ENCODE assay signal across 8 cellular contexts in genomic region chr6:29965873-29966601, GRCh38. TPM values are rescaled to one million over a fixed set of nuclear protein-coding genes. Genes with fewer than 3 reads are reported as not detected.
DNase-seq lines count a peak whose midpoint lies in the region; ATAC-seq, FAIRE-seq and TF ChIP-seq lines count a peak whose summit lies in the region.

No MANE protein-coding gene starts in this region.

- H3K27ac Mint-ChIP-seq in T-helper 1 cell treated with Interleukin-12 subunit alpha and Interleukin-12 subunit beta and Interleukin-4 antibody, amounts not matched to agents 30 μg/mL and 1 μg/mL, for 36 hours, result peak overlapping the region; percentile 95

- no peaks in the 10 kb centered on the region for H3K27me3 Mint-ChIP-seq in T-helper 1 cell treated with Interleukin-12 subunit alpha and Interleukin-12 subunit beta and Interleukin-4 antibody, amounts not matched to agents 30 μg/mL and 1 μg/mL, for 36 hours (ENCODE audit: low read depth)

- H3K4me3 ChIP-seq in A549 (peak overlapping the region; percentile 74), choroid plexus epithelial cell (ENCODE audit: low read depth, low read length) (peak overlapping the region; percentile 35)

- POLR2A ChIA-PET in A549 (lab: Yijun Ruan, JAX), result interaction anchor here (0.7 to 2.4 kb wide), 4 partner anchors 11 to 94 kb away, joined by 3 to 15 read pairs (median 4); no protein-coding TSS in a partner anchor

- peaks cover 30% of the 10 kb centered on the region for H3K4me1 ChIP-seq in A549

- TF ChIP-seq CTCF in A549 (IDR thresholded peaks at IDR 0.05), result no peak
- no peak for TF ChIP-seq CTCF in choroid plexus epithelial cell (conservative IDR thresholded peaks at IDR 0.05; ENCODE audit: low read depth, low read length)

- WGBS in A549 (ENCODE audit: missing lambda C conversion rate), result 6% methylated on average over 6 of the region's 8 CpGs

- TF ChIP-seq RAD21 in A549 (conservative IDR thresholded peaks at IDR 0.05 in 1 of 2, IDR thresholded peaks at IDR 0.05 in 1 of 2), result no peak

- H3K27ac ChIP-seq in A549, result peak overlapping the region; percentile 94 to 98

- TF ChIP-seq EP300 in A549 (IDR thresholded peaks at IDR 0.05), result no peak

- CTCF ChIA-PET in A549 (lab: Yijun Ruan, JAX), result interaction anchor here (0.6 to 1.6 kb wide), 3 partner anchors 9 to 117 kb away, joined by 3 to 7 read pairs (median 6); no protein-coding TSS in a partner anchor

- FAIRE-seq in A549 (lab: Jason Lieb, UNC) (no peak), GM12892 (lab: Jason Lieb, UNC) (peak; percentile 27)

- peak overlapping the region; percentile 100 for H3K4me2 ChIP-seq in A549

- DNase-seq in A549 (ENCODE audit: low read depth in 1 of 2, low spot score in 1 of 2) (peak; percentile 31 to 78), GM12892 (ENCODE audit: insufficient read length) (no peak), NCI-H1417 (lab: John Stamatoyannopoulos, UW) (peak; percentile 70 to 97 (median 85)), choroid plexus epithelial cell (ENCODE audit: low read depth) (peak; percentile 48), kidney tubule cell (ENCODE audit: low spot score) (peak; percentile 94), NCI-H1048 (lab: John Stamatoyannopoulos, UW) (no peak)
- DNase-seq in stimulated activated CD4-positive, alpha-beta T cell treated with anti-CD3 and anti-CD28 coated beads, Interleukin-4, amount 100 ng/mL, for 1 hour, result peak; percentile 34

- no peaks in the 10 kb centered on the region for H3K9me3 ChIP-seq in A549

- no peaks in the 10 kb centered on the region for H3K9me3 Mint-ChIP-seq in T-helper 1 cell treated with Interleukin-12 subunit alpha and Interleukin-12 subunit beta and Interleukin-4 antibody, amounts not matched to agents 30 μg/mL and 1 μg/mL, for 36 hours

- peaks cover 37% of the 10 kb centered on the region for H3K4me1 Mint-ChIP-seq in T-helper 1 cell treated with Interleukin-12 subunit alpha and Interleukin-12 subunit beta and Interleukin-4 antibody, amounts not matched to agents 30 μg/mL and 1 μg/mL, for 36 hours (ENCODE audit: low read depth)

- peaks cover 14% of the 10 kb centered on the region for H3K36me3 Mint-ChIP-seq in T-helper 1 cell treated with Interleukin-12 subunit alpha and Interleukin-12 subunit beta and Interleukin-4 antibody, amounts not matched to agents 30 μg/mL and 1 μg/mL, for 36 hours (ENCODE audit: low read depth)

- no peak for TF ChIP-seq POLR2A in A549 (IDR thresholded peaks at IDR 0.05; ENCODE audit: low read length)
- TF ChIP-seq POLR2A in GM12892 (IDR thresholded peaks at IDR 0.05; ENCODE audit: low read depth, low read length), result 0 out of 2 replicates have a peak, but pooled peaks have one; percentile 14

- peak; percentile 72 to 77 for ATAC-seq in A549

- peak overlapping the region; percentile 97 for H3K4me3 Mint-ChIP-seq in T-helper 1 cell treated with Interleukin-12 subunit alpha and Interleukin-12 subunit beta and Interleukin-4 antibody, amounts not matched to agents 30 μg/mL and 1 μg/mL, for 36 hours

TF ChIP-seq in A549, 52 proteins besides CTCF, POLR2A, EP300 and RAD21:
- no peak for TF ChIP-seq ZSCAN20 (CRISPR knock-in tag; IDR thresholded peaks at IDR 0.05)
- TF ChIP-seq SMC3 (IDR thresholded peaks at IDR 0.05), result no peak
- TF ChIP-seq CHD4 (IDR thresholded peaks at IDR 0.05; ENCODE audit: borderline replicate concordance), result no peak
- no peak for TF ChIP-seq KDM1A (IDR thresholded peaks at IDR 0.05; ENCODE audit: low read depth)
- no peak for TF ChIP-seq RARB (CRISPR knock-in tag; IDR thresholded peaks at IDR 0.05)
- TF ChIP-seq TP53 (CRISPR knock-in tag; IDR thresholded peaks at IDR 0.05), result no peak
- TF ChIP-seq REST (IDR thresholded peaks at IDR 0.05), result no peak
- no peak for TF ChIP-seq HOXA7 (CRISPR knock-in tag; IDR thresholded peaks at IDR 0.05)
- no peak for TF ChIP-seq HEYL (CRISPR knock-in tag; IDR thresholded peaks at IDR 0.05)
- TF ChIP-seq ESRRA (IDR thresholded peaks at IDR 0.05; ENCODE audit: borderline replicate concordance, low read length), result no peak
- TF ChIP-seq MYC (IDR thresholded peaks at IDR 0.05; ENCODE audit: borderline replicate concordance, low read length), result no peak
- TF ChIP-seq ZFP36 (IDR thresholded peaks at IDR 0.05; ENCODE audit: borderline replicate concordance, partially characterized antibody), result no peak
- TF ChIP-seq, protein P1, sequence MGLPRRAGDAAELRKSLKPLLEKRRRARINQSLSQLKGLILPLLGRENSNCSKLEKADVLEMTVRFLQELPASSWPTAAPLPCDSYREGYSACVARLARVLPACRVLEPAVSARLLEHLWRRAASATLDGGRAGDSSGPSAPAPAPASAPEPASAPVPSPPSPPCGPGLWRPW (IDR thresholded peaks at IDR 0.05), result no peak

RNA-seq across cellular contexts. Expression of gene HLA-A, which starts 23.7 kb away (rescaled TPM):
- polyA plus RNA-seq in A549 (2011; rRNA removed), result 78.8 and 86.5 TPM in 2 replicates
- 93.3 and 97.8 TPM in 2 replicates for polyA plus RNA-seq in A549 (2012; cell fraction: cytosol; rRNA removed)
- 206 and 211 TPM in 2 replicates for polyA plus RNA-seq in A549 (2012; cell fraction: nucleus; rRNA removed)
- 81.8 to 95.0 TPM (median 90.7 TPM) in 3 replicates for polyA plus RNA-seq in A549 (2017; fragmentation: RNase III; extraction: RNeasy Plus Mini Kit Qiagen cat#74134 plus additional on column Dnase treatment)
- 49.3 and 51.5 TPM in 2 replicates for polyA minus RNA-seq in A549 (2011; rRNA and poly(A)+ RNA removed)
- 940 TPM for polyA plus RNA-seq in GM12892 (2012; ENCODE audit: missing spikeins)

Comparison
In these comparisons a context has a peak if more than half of its experiments do, and no peak if none do; other contexts are left out.
1. DNase-seq: peak in A549 (2 of 2), NCI-H1417 (3 of 3), choroid plexus epithelial cell (single experiment), kidney tubule cell (single experiment) and stimulated activated CD4-positive, alpha-beta T cell treated with anti-CD3 and anti-CD28 coated beads, Interleukin-4, amount 100 ng/mL, for 1 hour (single experiment); none in GM12892 (single experiment) and NCI-H1048 (single experiment).